ENCODE assay signal across 15 cellular contexts in the genomic region with DNA sequence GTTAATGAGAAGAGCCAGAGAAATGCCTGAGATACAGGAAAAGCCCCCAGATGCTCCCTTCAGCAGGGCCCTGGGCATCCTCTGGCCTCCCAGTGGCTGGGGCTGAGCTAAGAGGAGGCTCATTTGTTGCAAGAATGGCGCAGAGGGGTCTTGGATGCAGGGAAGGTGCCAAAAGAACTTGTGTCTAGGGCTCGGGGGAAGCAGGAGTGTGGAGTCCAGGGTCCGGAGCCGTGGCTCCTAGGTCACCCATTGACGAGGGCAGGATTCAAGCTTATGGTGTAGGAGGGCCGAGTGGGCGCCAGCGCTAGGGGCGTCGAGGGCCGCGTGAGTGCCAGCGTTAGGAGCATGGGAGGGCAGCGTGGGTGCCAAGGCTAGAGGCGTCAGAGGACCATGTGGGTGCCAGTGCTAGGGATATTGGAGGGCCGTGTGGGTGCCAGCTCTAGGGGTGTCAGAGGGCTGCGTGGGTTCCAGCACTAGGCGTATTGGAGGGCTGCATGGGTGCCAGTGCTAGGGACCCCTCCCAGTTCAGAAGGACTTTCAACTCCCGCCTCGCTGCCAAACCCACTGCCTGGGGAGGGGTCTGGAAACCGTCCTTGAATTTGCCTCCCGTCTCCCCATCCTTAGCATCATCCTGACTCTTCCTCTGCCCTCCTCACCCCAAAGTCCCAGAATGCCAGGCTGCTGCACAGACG.
"Had no signal": no experiment of that assay in that cellular context is flagged by ENCODE, and none has a peak within 500 bp of the region (broad histone marks: within the 10 kb centered on the region; RNA-seq: fewer than 3 reads in every experiment).

No MANE protein-coding gene starts in this region.

- H3K9me3 Mint-ChIP-seq: activated CD8-positive, alpha-beta T cell treated with anti-CD3 and anti-CD28 coated beads for 36 hours; activated naive CD8-positive, alpha-beta T cell treated with anti-CD3 and anti-CD28 coated beads, Interleukin-2, amount 10 ng/mL, durations not matched to agents 7 days and 5 days had no signal

- H3K9me3 ChIP-seq: breast epithelium, esophagus squamous epithelium, heart left ventricle, thyroid gland had no signal

- H3K27ac Mint-ChIP-seq: activated CD8-positive, alpha-beta T cell treated with anti-CD3 and anti-CD28 coated beads for 36 hours; activated naive CD8-positive, alpha-beta T cell treated with anti-CD3 and anti-CD28 coated beads, Interleukin-2, amount 10 ng/mL, durations not matched to agents 7 days and 5 days; activated T-cell treated with anti-CD3 and anti-CD28 coated beads, Interleukin-2, amount 50 U/mL, for 72 hours had no signal

- H3K36me3 ChIP-seq: breast epithelium, esophagus squamous epithelium, heart left ventricle, thyroid gland had no signal

- H3K27me3 ChIP-seq: breast epithelium, heart left ventricle, thyroid gland had no signal

- H3K36me3 Mint-ChIP-seq: activated naive CD8-positive, alpha-beta T cell treated with anti-CD3 and anti-CD28 coated beads, Interleukin-2, amount 10 ng/mL, durations not matched to agents 7 days and 5 days had no signal

- H3K4me1 ChIP-seq: breast epithelium had no signal

- H3K27me3 Mint-ChIP-seq: activated naive CD8-positive, alpha-beta T cell treated with anti-CD3 and anti-CD28 coated beads, Interleukin-2, amount 10 ng/mL, durations not matched to agents 7 days and 5 days had no signal

- H3K4me3 Mint-ChIP-seq: activated CD8-positive, alpha-beta T cell treated with anti-CD3 and anti-CD28 coated beads for 36 hours; activated naive CD8-positive, alpha-beta T cell treated with anti-CD3 and anti-CD28 coated beads, Interleukin-2, amount 10 ng/mL, durations not matched to agents 7 days and 5 days; activated T-cell treated with anti-CD3 and anti-CD28 coated beads, Interleukin-2, amount 50 U/mL, for 72 hours had no signal

- H3K4me1 Mint-ChIP-seq: activated naive CD8-positive, alpha-beta T cell treated with anti-CD3 and anti-CD28 coated beads, Interleukin-2, amount 10 ng/mL, durations not matched to agents 7 days and 5 days had no signal

- H3K27ac ChIP-seq: breast epithelium, dorsolateral prefrontal cortex, esophagus squamous epithelium, thyroid gland had no signal

- H3K4me3 ChIP-seq: breast epithelium, dorsolateral prefrontal cortex, esophagus squamous epithelium, heart left ventricle, thyroid gland had no signal

- DNase-seq: activated CD8-positive, alpha-beta memory T cell treated with anti-CD3 and anti-CD28 coated beads, Interleukin-2, amount 50 U/mL, for 4 hours; activated CD8-positive, alpha-beta T cell treated with anti-CD3 and anti-CD28 coated beads for 36 hours; activated gamma-delta T cell treated with Interleukin-2 at 50 U/mL for 16 hours; activated naive CD8-positive, alpha-beta T cell treated with anti-CD3 and anti-CD28 coated beads, Interleukin-2, amount 10 ng/mL, durations not matched to agents 7 days and 5 days; activated T-cell treated with anti-CD3 and anti-CD28 coated beads, Interleukin-2, amount 50 U/mL, for 72 hours; anterior cingulate cortex; esophagus squamous epithelium; foreskin fibroblast; heart left ventricle; kidney; left ventricle myocardium superior; nucleus accumbens; thyroid gland had no signal
